In genomic region chr14:101719708-101720107, GRCh38 we compare ENCODE assay signal across 15 cellular contexts. TPM values are rescaled to one million over a fixed set of nuclear protein-coding genes. Genes with fewer than 3 reads are reported as not detected.
A peak's percentile ranks its signal among the peaks of the same experiment; 100 is the strongest.
DNase-seq lines count a peak whose midpoint lies in the region; ATAC-seq and TF ChIP-seq lines count a peak whose summit lies in the region.
"Had no signal": no experiment of that assay in that cellular context is flagged by ENCODE, and none has a peak within 500 bp of the region (broad histone marks: within the 10 kb centered on the region; RNA-seq: fewer than 3 reads in every experiment).

No MANE protein-coding gene starts in this region.

- no peak overlapping the region for H2BK15ac ChIP-seq in mesendoderm (replicated peaks; ENCODE audit: low read depth)

- no peak overlapping the region for H3K4me2 ChIP-seq in mesendoderm (ENCODE audit: low read length)

- H3K27me3 ChIP-seq in endodermal cell (ENCODE audit: control insufficient read depth, insufficient read depth, low read length, poor library complexity, severe bottlenecking) (no peaks in the 10 kb centered on the region), mesendoderm (ENCODE audit: insufficient read depth, low read length, poor library complexity) (no peaks in the 10 kb centered on the region), tibial artery (peaks cover 0 to 10% of the 10 kb centered on the region in 2 donors)
- H3K27me3 ChIP-seq: SJSA1 had no signal

- H3K4ac ChIP-seq in mesendoderm (ENCODE audit: low read depth, low read length), result no peak overlapping the region

- intact Hi-C loops in Right ventricle myocardium inferior (cut with DNase I) (no loop called here), cardiac septum (cut with DNase I) (no loop called here), tibial artery (cut with DNase I; ENCODE audit: low total_unique reads) (no loop called here)

- H3K9ac ChIP-seq in endodermal cell (ENCODE audit: extremely low read depth, low read length, poor library complexity, severe bottlenecking) (no peak overlapping the region), mesendoderm (ENCODE audit: low read length) (no peak overlapping the region)

- H3K9me3 ChIP-seq in endodermal cell (ENCODE audit: control insufficient read depth, low read length) (no peaks in the 10 kb centered on the region), tibial artery (no peaks in the 10 kb centered on the region)
- H3K9me3 ChIP-seq: SJSA1 had no signal

- H3K4me3 ChIP-seq in endodermal cell (ENCODE audit: low read length) (no peak overlapping the region), mesendoderm (ENCODE audit: low read length) (no peak overlapping the region), tibial artery (no peak overlapping the region)
- H3K4me3 ChIP-seq: SJSA1 had no signal

- H2BK120ac ChIP-seq in mesendoderm (ENCODE audit: low read depth, low read length), result no peak overlapping the region

- no peak overlapping the region for H3K56ac ChIP-seq in mesendoderm (ENCODE audit: low read length)

- no peaks in the 10 kb centered on the region for H3K36me3 Mint-ChIP-seq in endodermal cell (ENCODE audit: low read depth)

- no peak overlapping the region for H4K8ac ChIP-seq in mesendoderm (ENCODE audit: low read depth, low read length)

- H3K9me3 Mint-ChIP-seq in endodermal cell, result peaks cover 6% of the 10 kb centered on the region

- H2BK5ac ChIP-seq in mesendoderm (ENCODE audit: low read length), result no peak overlapping the region

- peaks cover 9% of the 10 kb centered on the region for H3K27me3 Mint-ChIP-seq in endodermal cell (ENCODE audit: insufficient read depth)

- no peak overlapping the region for H3K18ac ChIP-seq in mesendoderm (ENCODE audit: low read length)

- H4K5ac ChIP-seq in mesendoderm (ENCODE audit: low read length), result no peak overlapping the region

- H2AK5ac ChIP-seq in mesendoderm (ENCODE audit: low read length), result no peak overlapping the region

- ATAC-seq in Right ventricle myocardium inferior (peak; percentile 56), HG03159 (IDR thresholded peaks at IDR 0.05; ENCODE audit: unreplicated experiment) (no peak)

- H3K4me1 Mint-ChIP-seq in endodermal cell, result peaks cover 3% of the 10 kb centered on the region

- H3K4me3 Mint-ChIP-seq in endodermal cell, result no peak overlapping the region

- no peaks in the 10 kb centered on the region for H3K36me3 ChIP-seq in endodermal cell (ENCODE audit: control insufficient read depth, insufficient read depth, low read length)
- H3K36me3 ChIP-seq in mesendoderm (ENCODE audit: control insufficient read depth, insufficient read depth, low read length), result no peaks in the 10 kb centered on the region
- H3K36me3 ChIP-seq in tibial artery, result no peaks in the 10 kb centered on the region
- H3K36me3 ChIP-seq: SJSA1 had no signal

- H3K4me1 ChIP-seq in endodermal cell (ENCODE audit: control insufficient read depth, insufficient read depth, low read length) (no peaks in the 10 kb centered on the region), mesendoderm (ENCODE audit: control insufficient read depth, low read depth, low read length) (peaks cover 2% of the 10 kb centered on the region), tibial artery (no peaks in the 10 kb centered on the region)

- no peaks in the 10 kb centered on the region for H3K79me1 ChIP-seq in mesendoderm (ENCODE audit: low read length)

- no peak overlapping the region for H3K27ac Mint-ChIP-seq in endodermal cell

- no peaks in the 10 kb centered on the region for H3K79me2 ChIP-seq in mesendoderm (ENCODE audit: control insufficient read depth, insufficient read depth, low read length)

- no peak overlapping the region for H3K23ac ChIP-seq in mesendoderm (ENCODE audit: low read length)

- DNase-seq in Right ventricle myocardium inferior (ENCODE audit: missing footprints) (no peak), cardiac septum (ENCODE audit: low spot score) (no peak), endodermal cell (peak; percentile 77), mesendoderm (peak; percentile 71), SIG-M5 treated with dmso at 0.1 percent for 504 hours (lab: John Stamatoyannopoulos, UW; ENCODE audit: unreplicated experiment) (no peak), AML-193 (lab: John Stamatoyannopoulos, UW) (no peak), tibial artery (no peak)
- DNase-seq: activated CD8-positive, alpha-beta memory T cell treated with anti-CD3 and anti-CD28 coated beads, Interleukin-2, amount 50 U/mL, for 48 hours; glutamatergic neuron; MM.1S; NCI-H2171; NK-92 treated with Interleukin-12 subunit alpha and Interleukin-12 subunit beta, amount 100 ng/mL, for 24 hours had no signal

- WGBS in endodermal cell (ENCODE audit: insufficient coverage in 1 of 2, insufficient read length in 1 of 2), 2 experiments, result 72 to 73% methylated on average over 4 to 8 of the region's 8 CpGs
- no CpG with 5 or more reads among the region's 8 CpGs for WGBS in mesendoderm (ENCODE audit: extremely low coverage, insufficient coverage, low lambda C conversion rate)

- TF ChIP-seq CTCF in endodermal cell (conservative IDR thresholded peaks at IDR 0.05) (peak; percentile 54), tibial artery (IDR thresholded peaks at IDR 0.05) (no peak)

- H3K27ac ChIP-seq in endodermal cell (ENCODE audit: low read depth, low read length), result no peak overlapping the region
- no peak overlapping the region for H3K27ac ChIP-seq in mesendoderm (ENCODE audit: low read depth, low read length)
- no peak overlapping the region for H3K27ac ChIP-seq in tibial artery
- H3K27ac ChIP-seq: epithelial cell of prostate, SJSA1 had no signal

RNA-seq across cellular contexts. Expression of gene PPP2R5C, which starts 41.8 kb away (rescaled TPM):
- total RNA-seq in Right ventricle myocardium inferior (199 TPM), cardiac septum (202 TPM), endodermal cell (100 to 1,000 TPM; 116 to 117 TPM)
- 151 TPM for polyA plus RNA-seq in endodermal cell (2013, experiment 1 of 2)
- 146 TPM for polyA plus RNA-seq in endodermal cell (2013, experiment 2 of 2)
- 159 TPM for polyA plus RNA-seq in mesendoderm (2013, experiment 1 of 2)
- 160 TPM for polyA plus RNA-seq in mesendoderm (2013, experiment 2 of 2)

Comparison
In these comparisons a context has a peak if more than half of its experiments do, and no peak if none do; other contexts are left out.
1. DNase-seq: peak in endodermal cell (single experiment) and mesendoderm (single experiment); none in Right ventricle myocardium inferior (single experiment), cardiac septum (single experiment), SIG-M5 treated with dmso at 0.1 percent for 504 hours (single experiment), AML-193 (0 of 2) and tibial artery (0 of 2).